Comparison of ENCODE assay signal across 10 cellular contexts in the genomic region with DNA sequence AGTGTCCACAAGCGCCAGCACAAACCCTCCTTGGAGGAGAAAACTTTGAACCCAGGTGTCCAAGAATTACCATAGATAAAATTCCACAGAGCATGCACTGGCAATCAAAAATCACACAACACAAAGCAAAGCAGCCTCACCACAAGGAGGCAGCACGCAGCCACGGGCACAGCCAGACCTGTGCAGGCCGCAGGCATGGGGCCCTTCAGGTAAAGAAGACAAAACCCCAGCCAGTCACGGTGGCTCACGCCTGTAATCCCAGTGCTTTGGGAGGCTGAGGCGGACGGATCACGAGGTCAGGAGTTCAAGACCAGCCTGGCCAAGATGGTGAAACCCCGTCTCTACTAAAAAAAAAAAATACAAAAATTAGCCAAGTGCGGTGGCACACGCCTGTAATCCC. TPM values are rescaled to one million over a fixed set of nuclear protein-coding genes. Genes with fewer than 3 reads are reported as not detected.
DNase-seq lines count a peak whose midpoint lies in the region; ATAC-seq and TF ChIP-seq lines count a peak whose summit lies in the region.
"Not testable (repeated sequence)": the region's sequence is repeated elsewhere in the genome, so short reads cannot be mapped to it uniquely, and the experiment has no call there.
"Had no signal": no experiment of that assay in that cellular context is flagged by ENCODE, and none has a peak within 500 bp of the region (broad histone marks: within the 10 kb centered on the region; RNA-seq: fewer than 3 reads in every experiment).

No MANE protein-coding gene starts in this region.

- not testable (repeated sequence) for H3K4me1 Mint-ChIP-seq in effector memory CD8-positive, alpha-beta T cell (ENCODE audit: low read depth in 2 of 2)

- not testable (repeated sequence) for H3K4me3 ChIP-seq in AG10803 (ENCODE audit: low read length)

- H3K9me3 Mint-ChIP-seq in effector memory CD8-positive, alpha-beta T cell = not testable (repeated sequence)

- H3K27me3 Mint-ChIP-seq in effector memory CD8-positive, alpha-beta T cell = not testable (repeated sequence)

- not testable (repeated sequence) for H3K4me3 Mint-ChIP-seq in effector memory CD8-positive, alpha-beta T cell

- DNase-seq in AG10803 (ENCODE audit: low read depth); GM20000 (ENCODE audit: low spot score): not testable (repeated sequence)
- DNase-seq in NCI-H1694 (lab: John Stamatoyannopoulos, UW) (peak; percentile 51), SK-MEL-5 (ENCODE audit: low read depth, low spot score) (peak; percentile 50), activated T-cell treated with anti-CD3 and anti-CD28 coated beads for 1 hour (ENCODE audit: low read depth) (peak; percentile 39), left lobe of liver (ENCODE audit: low spot score) (peak; percentile 47)
- peak in 2 of 3 experiments; percentile 15 to 38 for DNase-seq in effector memory CD8-positive, alpha-beta T cell
- DNase-seq in stimulated activated CD4-positive, alpha-beta T cell treated with anti-CD3 and anti-CD28 coated beads, Interleukin-2, amount 100 ng/mL, for 48 hours = peak; percentile 42 to 44

- peak; percentile 56 for TF ChIP-seq CTCF in AG10803 (conservative IDR thresholded peaks at IDR 0.05; ENCODE audit: low read length)
- peak; percentile 39 for TF ChIP-seq CTCF in GM20000 (IDR thresholded peaks at IDR 0.05; ENCODE audit: extremely low read depth, missing control alignments)

- not testable (repeated sequence) for H3K36me3 Mint-ChIP-seq in effector memory CD8-positive, alpha-beta T cell (ENCODE audit: insufficient read depth)

- H3K27ac Mint-ChIP-seq in effector memory CD8-positive, alpha-beta T cell = not testable (repeated sequence)

- in situ Hi-C loops in SK-MEL-5 (cut with HindIII; ENCODE audit: low pct_unique_long_range_greater_than_20kb, low sequenced_read_pairs) = not testable (repeated sequence)

- not testable (repeated sequence) for ATAC-seq in effector memory CD8-positive, alpha-beta T cell (replicated peaks); left lobe of liver

RNA-seq across cellular contexts. Expression of a gene that starts 8.0 kb away (rescaled TPM):
- total RNA-seq in SK-MEL-5 (2014; rRNA removed; shearing (Covaris generic)) = 0.11 TPM in 1 of 2 replicates, not detected in the other
- polyA plus RNA-seq in SK-MEL-5 (2015; cell fraction: cytosol; rRNA removed) = 0.14 TPM in 1 of 2 replicates, not detected in the other
- 0.76 and 4.9 TPM in 2 replicates for polyA plus RNA-seq in SK-MEL-5 (2015; cell fraction: nucleus; rRNA removed)
- total RNA-seq in left lobe of liver = 668 TPM
- total RNA-seq: suprapubic skin had no signal
- polyA plus RNA-seq: IgD-negative memory B cell had no signal

RNA-seq across cellular contexts. Expression of a gene that starts 36.8 kb away (rescaled TPM):
- 4.3 and 6.4 TPM in 2 replicates for total RNA-seq in SK-MEL-5 (2014; rRNA removed; shearing (Covaris generic))
- 20.3 and 31.5 TPM in 2 replicates for polyA plus RNA-seq in SK-MEL-5 (2015; cell fraction: cytosol; rRNA removed)
- polyA plus RNA-seq in SK-MEL-5 (2015; cell fraction: nucleus; rRNA removed) = 4.0 and 10.8 TPM in 2 replicates
- total RNA-seq in left lobe of liver = 0.40 TPM

RNA-seq across cellular contexts. Expression of a gene that starts 49.5 kb away (rescaled TPM):
- 21.3 and 24.0 TPM in 2 replicates for total RNA-seq in SK-MEL-5 (2014; rRNA removed; shearing (Covaris generic))
- polyA plus RNA-seq in SK-MEL-5 (2015; cell fraction: cytosol; rRNA removed) = 30.3 and 36.8 TPM in 2 replicates
- 63.6 and 64.5 TPM in 2 replicates for polyA plus RNA-seq in SK-MEL-5 (2015; cell fraction: nucleus; rRNA removed)
- 34.9 TPM for total RNA-seq in left lobe of liver

Comparison
In these comparisons a context has a peak if more than half of its experiments do, and no peak if none do; other contexts are left out.
1. RNA of a gene that starts 8.0 kb away (total RNA-seq): 668 TPM in left lobe of liver (single experiment); 0.11 TPM in SK-MEL-5; every median in the first group is over 100 times any median in the second.